ENCODE assay signal across 24 cellular contexts in genomic region chr9:76341616-76342015, GRCh38.
"Had no signal": no experiment of that assay in that cellular context is flagged by ENCODE, and none has a peak within 500 bp of the region (broad histone marks: within the 10 kb centered on the region; RNA-seq: fewer than 3 reads in every experiment).

No MANE protein-coding gene starts in this region.

- H2AFZ ChIP-seq: neural progenitor cell, parathyroid adenoma had no signal

- H3K9ac ChIP-seq: neural progenitor cell, parathyroid adenoma had no signal

- H3K4me2 ChIP-seq: neural progenitor cell had no signal

- H3K79me2 ChIP-seq: parathyroid adenoma had no signal

- ATAC-seq: natural killer cell; psoas muscle; right cardiac atrium; right lobe of liver; stimulated activated effector memory CD8-positive, alpha-beta T cell treated with anti-CD3 and anti-CD28 coated beads, Interleukin-12 subunit alpha, Interleukin-12 subunit beta, amount 100 ng/mL, for 72 hours; stimulated activated naive B cell treated with anti-CD40 and anti-IgM and Interleukin-4, amounts not matched to agents 10 μg/mL and 1 μg/mL and 100 μg/mL, for 72 hours; upper lobe of right lung had no signal

- H3K4me1 ChIP-seq: neural progenitor cell, parathyroid adenoma, psoas muscle, sigmoid colon, stomach, thyroid gland, tibial nerve, upper lobe of right lung, uterus had no signal

- DNase-seq: natural killer cell; occipital lobe; ovary; posterior cingulate gyrus; psoas muscle; right cardiac atrium; right lobe of liver; sigmoid colon; small intestine; stimulated activated CD4-positive, alpha-beta T cell treated with anti-CD3 and anti-CD28 coated beads, Interleukin-15, amount 100 ng/mL, for 24 hours; stimulated activated CD4-positive, alpha-beta T cell treated with anti-CD3 and anti-CD28 coated beads, Interleukin-2, amount 100 ng/mL, for 24 hours; stimulated activated CD4-positive, alpha-beta T cell treated with anti-CD3 and anti-CD28 coated beads, Interleukin-2, amount 100 ng/mL, for 48 hours; stimulated activated CD4-positive, alpha-beta T cell treated with anti-CD3 and anti-CD28 coated beads, Interleukin-4, amount 100 ng/mL, for 24 hours; stimulated activated naive B cell treated with anti-CD40 and anti-IgM and Interleukin-4, amounts not matched to agents 10 μg/mL and 1 μg/mL and 100 μg/mL, for 72 hours; stimulated activated naive CD4-positive, alpha-beta T cell treated with Interleukin-2 at 50 U/mL for 16 hours; stomach; thyroid gland; upper lobe of right lung; uterus had no signal

- H3K9me3 ChIP-seq: ovary, psoas muscle, right lobe of liver, sigmoid colon, thoracic aorta, thyroid gland, tibial nerve, upper lobe of right lung, uterus had no signal

- H3K27me3 ChIP-seq: neural progenitor cell, ovary, right lobe of liver, sigmoid colon, stomach, thyroid gland, tibial nerve, upper lobe of right lung, uterus had no signal

- H3K4me3 ChIP-seq: neural progenitor cell, ovary, psoas muscle, right lobe of liver, sigmoid colon, stomach, thoracic aorta, thyroid gland, tibial nerve, upper lobe of right lung, uterus had no signal

- H3K36me3 ChIP-seq: neural progenitor cell, ovary, right lobe of liver, sigmoid colon, stomach, thoracic aorta, thyroid gland, tibial nerve, upper lobe of right lung, uterus had no signal

- H3K27ac ChIP-seq: neural progenitor cell, ovary, parathyroid adenoma, psoas muscle, right lobe of liver, sigmoid colon, stomach, thoracic aorta, thyroid gland, tibial nerve, upper lobe of right lung, uterus had no signal
